8 cellular contexts compared by ENCODE assay signal in the genomic region with DNA sequence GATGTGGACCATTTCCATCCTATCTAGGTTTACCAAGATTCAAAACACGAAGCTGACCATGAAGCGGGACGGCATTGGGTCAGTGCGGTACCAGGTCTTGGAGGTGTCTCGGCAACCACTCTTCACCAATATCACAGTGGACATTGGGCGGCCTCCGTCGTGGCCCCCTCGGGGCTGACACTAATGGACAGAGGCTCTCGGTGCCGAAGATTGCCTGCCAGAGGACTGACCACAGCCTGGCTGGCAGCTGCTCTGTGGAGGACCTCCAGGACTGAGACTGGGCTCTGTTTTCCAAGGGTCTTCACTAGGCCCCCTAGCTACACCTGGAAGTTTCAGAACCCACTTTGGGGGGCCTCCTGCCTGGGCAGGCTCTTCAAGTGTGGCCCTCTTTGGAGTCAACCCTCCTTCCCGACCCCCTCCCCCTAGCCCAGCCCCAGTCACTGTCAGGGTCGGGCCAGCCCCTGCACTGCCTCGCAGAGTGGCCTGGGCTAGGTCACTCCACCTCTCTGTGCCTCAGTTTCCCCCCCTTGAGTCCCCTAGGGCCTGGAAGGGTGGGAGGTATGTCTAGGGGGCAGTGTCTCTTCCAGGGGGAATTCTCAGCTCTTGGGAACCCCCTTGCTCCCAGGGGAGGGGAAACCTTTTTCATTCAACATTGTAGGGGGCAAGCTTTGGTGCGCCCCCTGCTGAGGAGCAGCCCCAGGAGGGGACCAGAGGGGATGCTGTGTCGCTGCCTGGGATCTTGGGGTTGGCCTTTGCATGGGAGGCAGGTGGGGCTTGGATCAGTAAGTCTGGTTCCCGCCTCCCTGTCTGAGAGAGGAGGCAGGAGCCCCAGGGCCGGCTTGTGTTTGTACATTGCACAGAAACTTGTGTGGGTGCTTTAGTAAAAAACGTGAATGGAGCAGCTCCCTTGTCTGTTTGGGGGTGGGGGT. TPM values are rescaled to one million over a fixed set of nuclear protein-coding genes. Genes with fewer than 3 reads are reported as not detected.
A peak's percentile ranks its signal among the peaks of the same experiment; 100 is the strongest.
DNase-seq lines count a peak whose midpoint lies in the region; ATAC-seq and TF ChIP-seq lines count a peak whose summit lies in the region.

No MANE protein-coding gene starts in this region.

- peak overlapping the region; percentile 54 for H3K18ac ChIP-seq in neuronal stem cell (ENCODE audit: low read length)

- H3K4ac ChIP-seq in neuronal stem cell (ENCODE audit: low read length), result no peak overlapping the region

- H3K9ac ChIP-seq in OCI-LY1 (ENCODE audit: low read length) (peak overlapping the region; percentile 52; the same call in 1 of the 2 replicates), neuronal stem cell (ENCODE audit: low read depth, low read length, poor library complexity) (peak overlapping the region; percentile 96)

- H2AFZ ChIP-seq in OCI-LY1 (ENCODE audit: low read length) (no peak overlapping the region), neuronal stem cell (ENCODE audit: low read length) (peak overlapping the region; percentile 99)

- H3K27me3 Mint-ChIP-seq in endothelial cell (ENCODE audit: unreplicated experiment), result no peaks in the 10 kb centered on the region

- TF ChIP-seq CTCF in DOHH2 (IDR thresholded peaks at IDR 0.05; ENCODE audit: low read depth, low read length, poor library complexity, severe bottlenecking) (peak; percentile 71), OCI-LY1 (IDR thresholded peaks at IDR 0.05; ENCODE audit: low read length) (peak; percentile 45; the same call in 1 of the 2 replicates), endothelial cell (IDR thresholded peaks at IDR 0.05; ENCODE audit: unreplicated experiment) (no peak)

- no peak overlapping the region for H2BK15ac ChIP-seq in neuronal stem cell (ENCODE audit: low read length)

- no peaks in the 10 kb centered on the region for H3K9me3 Mint-ChIP-seq in endothelial cell (ENCODE audit: unreplicated experiment)

- H3K79me2 ChIP-seq in DOHH2 (ENCODE audit: control insufficient read depth, low read length) (no peaks in the 10 kb centered on the region), OCI-LY1 (ENCODE audit: insufficient read depth, low read length) (no peaks in the 10 kb centered on the region)

- H3K27ac ChIP-seq in DOHH2 (ENCODE audit: low read depth, low read length), result no peak overlapping the region
- H3K27ac ChIP-seq in OCI-LY1 (ENCODE audit: low read depth, low read length, poor library complexity, severe bottlenecking), result no peak overlapping the region
- no peak overlapping the region for H3K27ac ChIP-seq in neuronal stem cell (replicated peaks; ENCODE audit: low read length)

- H3K27me3 ChIP-seq in DOHH2 (ENCODE audit: control insufficient read depth, low read length) (no peaks in the 10 kb centered on the region), OCI-LY1 (ENCODE audit: insufficient read depth, low read length) (no peaks in the 10 kb centered on the region; the same call in 1 of the 2 replicates), neuronal stem cell (ENCODE audit: control insufficient read depth in 3 of 3, insufficient read depth in 3 of 3, low read depth in 1 of 3, low read length in 3 of 3) (no peaks in the 10 kb centered on the region)

- H3K9me3 ChIP-seq in DOHH2 (ENCODE audit: control insufficient read depth, insufficient read depth, low read length), result no peaks in the 10 kb centered on the region
- H3K9me3 ChIP-seq in OCI-LY1 (ENCODE audit: low read length), result no peaks in the 10 kb centered on the region
- no peaks in the 10 kb centered on the region for H3K9me3 ChIP-seq in neuronal stem cell (replicated peaks in 1 of 2; ENCODE audit: control insufficient read depth in 2 of 2, insufficient read depth in 1 of 2, low read depth in 1 of 2, low read length in 2 of 2)

- ATAC-seq in HG03571 (IDR thresholded peaks at IDR 0.05; ENCODE audit: unreplicated experiment), result no peak

- no peaks in the 10 kb centered on the region for H3K79me1 ChIP-seq in neuronal stem cell (ENCODE audit: low read depth, low read length)

- peak overlapping the region; percentile 1 for H2AK5ac ChIP-seq in neuronal stem cell (ENCODE audit: low read depth, low read length)

- H3K4me1 ChIP-seq in DOHH2 (ENCODE audit: control insufficient read depth, low read length) (peaks cover 47% of the 10 kb centered on the region), OCI-LY1 (ENCODE audit: insufficient read depth, low read length, severe bottlenecking) (peaks cover 14% of the 10 kb centered on the region), neuronal stem cell (ENCODE audit: control insufficient read depth in 2 of 2, insufficient read depth in 1 of 2, low read depth in 1 of 2, low read length in 2 of 2) (peaks cover 2 to 15% of the 10 kb centered on the region in 2 donors)

- H3K4me1 Mint-ChIP-seq in endothelial cell (ENCODE audit: unreplicated experiment), result peaks cover 13% of the 10 kb centered on the region

- no peak overlapping the region for H3K27ac Mint-ChIP-seq in endothelial cell (ENCODE audit: unreplicated experiment)

- H2BK12ac ChIP-seq in neuronal stem cell (ENCODE audit: low read length), result no peak overlapping the region

- DNase-seq in endothelial cell (ENCODE audit: low spot score), result no peak
- DNase-seq in neuronal stem cell (ENCODE audit: low spot score), result no peak
- no peak for DNase-seq in NCI-H2029 (lab: John Stamatoyannopoulos, UW)
- no peak for DNase-seq in NCI-H524 (lab: John Stamatoyannopoulos, UW)
- DNase-seq in NCI-H446 treated with DMSO at 0.1 percent for 48 hours (lab: John Stamatoyannopoulos, UW), result no peak

- H3F3A ChIP-seq in DOHH2 (ENCODE audit: control insufficient read depth, insufficient read depth) (peaks cover 15% of the 10 kb centered on the region), OCI-LY1 (ENCODE audit: insufficient read depth, low read length) (no peaks in the 10 kb centered on the region)

- H3K9me2 ChIP-seq in DOHH2 (replicated peaks; ENCODE audit: control insufficient read depth, low read length) (no peaks in the 10 kb centered on the region), OCI-LY1 (ENCODE audit: low read depth, low read length) (no peaks in the 10 kb centered on the region)

- H2BK5ac ChIP-seq in neuronal stem cell (ENCODE audit: low read length), result peak overlapping the region; percentile 84

- no peak overlapping the region for H4K91ac ChIP-seq in neuronal stem cell (ENCODE audit: low read depth, low read length, poor library complexity)

- H4K20me1 ChIP-seq in DOHH2 (ENCODE audit: control insufficient read depth, insufficient read depth, low read depth, low read length) (no peaks in the 10 kb centered on the region), OCI-LY1 (ENCODE audit: insufficient read depth, low read length) (no peaks in the 10 kb centered on the region)

- no peak overlapping the region for H4K8ac ChIP-seq in neuronal stem cell (ENCODE audit: low read depth, low read length)

- peak overlapping the region; percentile 31 for H3K14ac ChIP-seq in neuronal stem cell (ENCODE audit: low read length)

- H3K36me3 ChIP-seq in DOHH2 (ENCODE audit: control insufficient read depth, low read length), result peaks cover 13% of the 10 kb centered on the region
- H3K36me3 ChIP-seq in OCI-LY1 (ENCODE audit: insufficient read depth, low read length), result no peaks in the 10 kb centered on the region
- H3K36me3 ChIP-seq in neuronal stem cell (replicated peaks in 1 of 2; ENCODE audit: control insufficient read depth in 2 of 2, insufficient read depth in 2 of 2, low read length in 2 of 2), result peaks cover 11 to 28% of the 10 kb centered on the region in 2 donors

- peak overlapping the region; percentile 73 for H3K4me3 ChIP-seq in DOHH2 (ENCODE audit: low read length)
- H3K4me3 ChIP-seq in OCI-LY1 (ENCODE audit: low read depth, low read length, poor library complexity, severe bottlenecking), result peak overlapping the region; percentile 59
- H3K4me3 ChIP-seq in neuronal stem cell (ENCODE audit: low read length in 2 of 2), result peak overlapping the region in 1 of 2 donors; percentile 63

- H3K23ac ChIP-seq in neuronal stem cell (ENCODE audit: low read depth, low read length, poor library complexity), result peak overlapping the region; percentile 75

- no peak overlapping the region for H2BK120ac ChIP-seq in neuronal stem cell (ENCODE audit: low read depth, low read length)

- peaks cover 6% of the 10 kb centered on the region for H3K36me3 Mint-ChIP-seq in endothelial cell (ENCODE audit: low read depth, unreplicated experiment)

- H3K4me2 ChIP-seq in DOHH2 (ENCODE audit: low read length), result peak overlapping the region; percentile 96
- H3K4me2 ChIP-seq in OCI-LY1 (ENCODE audit: low read length), result peak overlapping the region; percentile 71
- peak overlapping the region; percentile 92 for H3K4me2 ChIP-seq in neuronal stem cell (ENCODE audit: insufficient read depth, low read length, poor library complexity, severe bottlenecking)

- WGBS in neuronal stem cell (ENCODE audit: extremely low coverage in 2 of 2, insufficient read length in 2 of 2, insufficient replicate concordance in 1 of 2), 2 donors, result no CpG with 5 or more reads among the region's 19 CpGs

- H3K4me3 Mint-ChIP-seq in endothelial cell (ENCODE audit: unreplicated experiment), result peak overlapping the region; percentile 91

RNA-seq across cellular contexts. Expression of a gene that starts 0.9 kb away (rescaled TPM):
- total RNA-seq in endothelial cell (ENCODE audit: unreplicated experiment), result 4.2 TPM
- polyA plus RNA-seq in neuronal stem cell (2013, experiment 1 of 2), result 5.3 TPM
- polyA plus RNA-seq in neuronal stem cell (2013, experiment 2 of 2), result 5.5 TPM

RNA-seq across cellular contexts. Expression of a gene that starts 11.5 kb away (rescaled TPM):
- 35.4 TPM for total RNA-seq in endothelial cell (ENCODE audit: unreplicated experiment)
- polyA plus RNA-seq in neuronal stem cell (2013, experiment 1 of 2), result 64.3 TPM
- polyA plus RNA-seq in neuronal stem cell (2013, experiment 2 of 2), result 60.7 TPM

RNA-seq across cellular contexts. Expression of a gene that starts 15.8 kb away (rescaled TPM):
- 94.5 TPM for total RNA-seq in endothelial cell (ENCODE audit: unreplicated experiment)
- 44.2 TPM for polyA plus RNA-seq in neuronal stem cell (2013, experiment 1 of 2)
- polyA plus RNA-seq in neuronal stem cell (2013, experiment 2 of 2), result 41.9 TPM

RNA-seq across cellular contexts. Expression of a gene that starts 20.7 kb away (rescaled TPM):
- total RNA-seq in endothelial cell (ENCODE audit: unreplicated experiment), result 17.1 TPM
- 11.1 TPM for polyA plus RNA-seq in neuronal stem cell (2013, experiment 1 of 2)
- 11.6 TPM for polyA plus RNA-seq in neuronal stem cell (2013, experiment 2 of 2)

RNA-seq across cellular contexts. Expression of a gene that starts 40.7 kb away (rescaled TPM):
- total RNA-seq in endothelial cell (ENCODE audit: unreplicated experiment), result 2.8 TPM
- polyA plus RNA-seq in neuronal stem cell (2013, experiment 1 of 2), result 10.8 TPM
- 10.8 TPM for polyA plus RNA-seq in neuronal stem cell (2013, experiment 2 of 2)
